ENCODE assay signal across 8 cellular contexts in the genomic region with DNA sequence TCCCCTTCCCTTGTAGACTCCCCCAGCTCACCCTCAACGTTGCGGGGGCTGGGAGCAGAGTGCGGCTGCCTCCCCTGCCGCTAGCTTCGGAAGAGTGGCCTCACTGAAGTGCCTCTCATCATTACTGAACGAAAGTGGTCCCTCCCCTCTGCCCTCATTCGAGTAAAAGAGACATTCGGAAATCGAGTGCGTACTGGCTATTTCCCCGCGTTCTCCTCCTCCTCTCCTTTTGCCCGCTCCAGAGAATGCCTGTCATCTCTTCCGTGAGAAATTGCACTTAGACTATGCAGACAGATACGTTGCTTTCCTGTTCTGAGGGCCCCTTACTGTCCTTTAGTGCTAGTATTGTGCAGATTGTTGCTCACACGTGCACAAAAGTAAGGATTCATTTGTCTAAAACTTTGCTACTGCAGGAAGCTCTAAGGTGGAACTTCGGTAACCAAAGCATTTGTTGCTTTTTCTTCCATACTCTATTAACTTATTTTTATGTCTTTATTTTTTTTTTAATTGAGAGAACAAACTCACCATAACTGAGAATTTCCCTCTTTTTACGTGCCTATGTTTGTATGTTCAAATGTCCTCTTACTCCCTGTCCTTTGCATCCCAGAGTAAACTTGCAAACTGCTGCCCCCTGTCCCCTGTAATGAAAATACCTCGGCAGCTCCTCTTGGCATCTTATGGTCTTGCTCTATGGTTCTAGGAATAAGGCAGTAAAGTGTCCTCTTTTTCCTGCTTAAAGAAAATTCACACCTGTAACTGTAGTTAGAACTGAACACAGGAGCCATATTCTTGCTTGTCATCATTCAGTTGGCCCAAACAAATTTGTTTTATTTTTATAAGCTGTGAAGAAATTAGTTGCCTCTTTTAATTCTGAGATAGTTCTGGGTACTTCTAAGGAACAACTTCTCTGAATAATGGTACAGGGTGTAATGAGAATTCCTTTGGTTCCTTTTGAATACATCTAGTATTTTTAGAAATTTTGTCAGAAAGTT. TPM values are rescaled to one million over a fixed set of nuclear protein-coding genes. Genes with fewer than 3 reads are reported as not detected.
DNase-seq lines count a peak whose midpoint lies in the region; ATAC-seq, FAIRE-seq and TF ChIP-seq lines count a peak whose summit lies in the region.

No MANE protein-coding gene starts in this region.

- H3K36me3 ChIP-seq in astrocyte (ENCODE audit: insufficient read depth, low read length) (no peaks in the 10 kb centered on the region), hepatocyte (replicated peaks; ENCODE audit: insufficient read depth, low read depth) (no peaks in the 10 kb centered on the region)

- 1% methylated on average over 19 of the region's 19 CpGs for WGBS in hepatocyte (ENCODE audit: low lambda C conversion rate, missing lambda C conversion rate)

- H3K4me1 ChIP-seq in astrocyte (ENCODE audit: insufficient read depth, low read length): peaks cover 9% of the 10 kb centered on the region
- H3K4me1 ChIP-seq in hepatocyte (ENCODE audit: insufficient read depth): peaks cover 6% of the 10 kb centered on the region

- peaks cover 60% of the 10 kb centered on the region for H3K79me2 ChIP-seq in astrocyte (ENCODE audit: insufficient read depth, low read length)
- H3K79me2 ChIP-seq in hepatocyte: peaks cover 47% of the 10 kb centered on the region

- peak overlapping the region; percentile 91 for H3K9ac ChIP-seq in astrocyte (ENCODE audit: low read length)

- H3K4me2 ChIP-seq in astrocyte (ENCODE audit: low read length): peak overlapping the region; percentile 87
- peak overlapping the region; percentile 82 for H3K4me2 ChIP-seq in hepatocyte

- H4K20me1 ChIP-seq in astrocyte (ENCODE audit: insufficient read depth, low read length) (peaks cover 9% of the 10 kb centered on the region), hepatocyte (ENCODE audit: insufficient read depth, poor library complexity, severe bottlenecking) (peaks cover 19% of the 10 kb centered on the region)

- H3K9me2 ChIP-seq in hepatocyte (replicated peaks; ENCODE audit: insufficient read depth): no peaks in the 10 kb centered on the region

- peak overlapping the region; percentile 76 for H3K4me3 ChIP-seq in astrocyte (ENCODE audit: insufficient read depth, low read depth, low read length)
- peak overlapping the region; percentile 65 for H3K4me3 ChIP-seq in hepatocyte

- FAIRE-seq in astrocyte (lab: Jason Lieb, UNC): no peak

- no peaks in the 10 kb centered on the region for H3K27me3 ChIP-seq in astrocyte (ENCODE audit: insufficient read depth, low read length)
- no peaks in the 10 kb centered on the region for H3K27me3 ChIP-seq in hepatocyte

- peak overlapping the region; percentile 86 for H3K27ac ChIP-seq in astrocyte (ENCODE audit: low read depth, low read length)
- H3K27ac ChIP-seq in hepatocyte: peak overlapping the region; percentile 96

- no peaks in the 10 kb centered on the region for H3K9me3 ChIP-seq in astrocyte (ENCODE audit: insufficient read depth, low read depth, low read length)
- H3K9me3 ChIP-seq in hepatocyte (ENCODE audit: low read depth): no peaks in the 10 kb centered on the region

- peak; percentile 70 for TF ChIP-seq CTCF in astrocyte (IDR thresholded peaks at IDR 0.05; ENCODE audit: insufficient read depth, low read depth, low read length)
- peak; percentile 68 for TF ChIP-seq CTCF in hepatocyte (IDR thresholded peaks at IDR 0.05; ENCODE audit: poor library complexity)

- H3K27me3 Mint-ChIP-seq in astrocyte (ENCODE audit: low read depth, unreplicated experiment): no peaks in the 10 kb centered on the region

- H3K9me3 Mint-ChIP-seq in astrocyte (ENCODE audit: unreplicated experiment): no peaks in the 10 kb centered on the region

- peak overlapping the region; percentile 64 for H3K27ac Mint-ChIP-seq in astrocyte (ENCODE audit: unreplicated experiment)

- ATAC-seq in GM21717 (IDR thresholded peaks at IDR 0.05; ENCODE audit: unreplicated experiment): peak; percentile 40
- ATAC-seq in esophagus mucosa: no peak

- DNase-seq in GM04504 (ENCODE audit: low read depth) (peak; percentile 60), KG1 (lab: John Stamatoyannopoulos, UW) (peak; percentile 45), RPMI7951 (ENCODE audit: low read depth) (peak; percentile 70), astrocyte (ENCODE audit: low read depth) (peak; percentile 67), hepatocyte (ENCODE audit: low spot score) (peak; percentile 80), renal cortical epithelial cell (ENCODE audit: low read depth) (peak; percentile 69)

- H3K4me3 Mint-ChIP-seq in astrocyte (ENCODE audit: unreplicated experiment): peak overlapping the region; percentile 93

- no peaks in the 10 kb centered on the region for H3K36me3 Mint-ChIP-seq in astrocyte (ENCODE audit: low read depth, unreplicated experiment)

- H3K4me1 Mint-ChIP-seq in astrocyte (ENCODE audit: low read depth, unreplicated experiment): peaks cover 9% of the 10 kb centered on the region

- H2AFZ ChIP-seq in astrocyte (ENCODE audit: low read depth, low read length): peak overlapping the region; percentile 51
- H2AFZ ChIP-seq in hepatocyte: peak overlapping the region; percentile 83

RNA-seq across cellular contexts. Expression of a gene that starts 1.1 kb away (rescaled TPM):
- 17.0 and 17.5 TPM in 2 replicates for total RNA-seq in RPMI7951 (2014; rRNA removed; shearing (Covaris generic))
- total RNA-seq in astrocyte (20.3 and 22.1 TPM in 2 replicates), hepatocyte (18.1 and 21.5 TPM in 2 replicates), renal cortical epithelial cell (28.5 and 45.9 TPM in 2 replicates), esophagus mucosa (43.4 TPM)
- polyA plus RNA-seq in hepatocyte: 10.9 and 13.8 TPM in 2 replicates
